In the genomic region with DNA sequence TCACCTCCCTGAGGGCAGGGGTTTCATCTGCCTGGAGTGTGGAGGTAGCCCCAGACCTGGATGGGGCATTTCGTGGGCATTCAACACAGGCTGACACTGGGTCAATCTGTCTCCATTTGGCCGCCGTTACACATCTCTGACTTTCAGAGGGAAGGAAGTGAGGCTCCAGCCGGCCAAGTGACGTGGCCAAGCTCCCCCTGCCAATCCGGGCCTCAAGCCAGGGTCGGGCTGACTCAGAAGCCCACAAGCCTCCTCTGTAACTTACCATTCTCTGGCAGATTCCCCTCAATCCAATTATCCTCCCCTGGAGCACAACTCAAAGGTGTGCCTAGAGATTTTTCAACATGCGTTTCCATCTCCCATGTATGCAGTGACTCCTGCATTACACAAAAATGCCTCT, we compare ENCODE assay signal across 9 cellular contexts.
DNase-seq lines count a peak whose midpoint lies in the region; ATAC-seq and TF ChIP-seq lines count a peak whose summit lies in the region.
"Had no signal": no experiment of that assay in that cellular context is flagged by ENCODE, and none has a peak within 500 bp of the region (broad histone marks: within the 10 kb centered on the region; RNA-seq: fewer than 3 reads in every experiment).

No MANE protein-coding gene starts in this region.

- DNase-seq in AG04449 (ENCODE audit: low read depth, low spot score) (peak; percentile 31), HFFc6 (peak; percentile 87), dermis microvascular lymphatic vessel endothelial cell (ENCODE audit: low read depth in 2 of 2) (peak; percentile 30 to 76), left lobe of liver (ENCODE audit: low spot score) (no peak), NCI-H1092 (lab: John Stamatoyannopoulos, UW) (no peak), type B pancreatic cell (ENCODE audit: extremely low spot score, unreplicated experiment) (no peak)
- DNase-seq: CD4-positive, alpha-beta T cell had no signal

- H3K9me3 Mint-ChIP-seq in HFFc6 (peaks cover 6% of the 10 kb centered on the region), type B pancreatic cell (no peaks in the 10 kb centered on the region)
- H3K9me3 Mint-ChIP-seq: CD4-positive, alpha-beta T cell had no signal

- CTCF ChIA-PET in AG04449 (lab: Yijun Ruan, JAX) = no interaction called here

- H3K36me3 Mint-ChIP-seq in HFFc6 (ENCODE audit: low read depth) (peaks cover 10% of the 10 kb centered on the region), type B pancreatic cell (no peaks in the 10 kb centered on the region)

- H3K27ac Mint-ChIP-seq in HFFc6 (peak overlapping the region; percentile 94), type B pancreatic cell (no peak overlapping the region)
- H3K27ac Mint-ChIP-seq: CD4-positive, alpha-beta T cell had no signal

- H3K27me3 Mint-ChIP-seq in HFFc6 (ENCODE audit: insufficient read depth) (peaks cover 23% of the 10 kb centered on the region), type B pancreatic cell (no peaks in the 10 kb centered on the region)
- H3K27me3 Mint-ChIP-seq: CD4-positive, alpha-beta T cell had no signal

- ATAC-seq in left lobe of liver (peak; percentile 51), HG02678 (IDR thresholded peaks at IDR 0.05; ENCODE audit: unreplicated experiment) (no peak), HG03442 (IDR thresholded peaks at IDR 0.05; ENCODE audit: unreplicated experiment) (no peak)

- H3K4me3 ChIP-seq in AG04449 (ENCODE audit: low read depth, low read length) = no peak overlapping the region

- POLR2A ChIA-PET in AG04449 (lab: Yijun Ruan, JAX) = no interaction called here

- peak overlapping the region; percentile 62 for H3K4me3 Mint-ChIP-seq in HFFc6
- H3K4me3 Mint-ChIP-seq in type B pancreatic cell = no peak overlapping the region
- H3K4me3 Mint-ChIP-seq: CD4-positive, alpha-beta T cell had no signal

- H3K4me1 Mint-ChIP-seq in HFFc6 (ENCODE audit: low read depth) (peaks cover 38% of the 10 kb centered on the region), type B pancreatic cell (ENCODE audit: unreplicated experiment) (no peaks in the 10 kb centered on the region)

- TF ChIP-seq CTCF in AG04449 (IDR thresholded peaks at IDR 0.05; ENCODE audit: insufficient read depth, low read length, missing control alignments) = no peak
- TF ChIP-seq CTCF in HFFc6 (IDR thresholded peaks at IDR 0.05) = no peak
- no peak for TF ChIP-seq CTCF in type B pancreatic cell (conservative IDR thresholded peaks at IDR 0.05)

Comparison
In these comparisons a context has a peak if more than half of its experiments do, and no peak if none do; other contexts are left out.
1. DNase-seq: peak in AG04449 (single experiment), HFFc6 (single experiment) and dermis microvascular lymphatic vessel endothelial cell (2 of 2); none in left lobe of liver (single experiment), NCI-H1092 (single experiment) and type B pancreatic cell (single experiment).